In genomic region chr7:112280267-112280666, GRCh38 we compare ENCODE assay signal across 28 cellular contexts.
"Had no signal": no experiment of that assay in that cellular context is flagged by ENCODE, and none has a peak within 500 bp of the region (broad histone marks: within the 10 kb centered on the region; RNA-seq: fewer than 3 reads in every experiment).

No MANE protein-coding gene starts in this region.

- ATAC-seq: activated CD4-positive, alpha-beta T cell treated with anti-CD3 and anti-CD28 coated beads for 36 hours; activated T-cell treated with anti-CD3 and anti-CD28 coated beads, Interleukin-2, amount 50 U/mL, for 72 hours; T-cell had no signal

- H3K27me3 Mint-ChIP-seq: activated CD4-positive, alpha-beta memory T cell treated with anti-CD3 and anti-CD28 coated beads, Interleukin-2, amount 10 ng/mL, durations not matched to agents 7 days and 5 days; activated CD4-positive, alpha-beta T cell treated with anti-CD3 and anti-CD28 coated beads for 36 hours; activated CD4-positive, alpha-beta T cell treated with anti-CD3 and anti-CD28 coated beads, Interleukin-2, amount 10 ng/mL, durations not matched to agents 24 days and 14 days; activated naive CD8-positive, alpha-beta T cell; activated T-cell treated with anti-CD3 and anti-CD28 coated beads, Interleukin-2, amount 50 U/mL, for 24 hours; central memory CD8-positive, alpha-beta T cell; dendritic cell treated with granulocyte-macrophage colony-stimulating factor and Interleukin-4, amounts not matched to agents 40 ng/mL and 50 ng/mL, for 4 days; T-cell had no signal

- H3K9me3 ChIP-seq: esophagus squamous epithelium had no signal

- H3K9me3 Mint-ChIP-seq: activated CD4-positive, alpha-beta memory T cell treated with anti-CD3 and anti-CD28 coated beads, Interleukin-2, amount 10 ng/mL, durations not matched to agents 7 days and 5 days; activated CD4-positive, alpha-beta T cell treated with anti-CD3 and anti-CD28 coated beads, Interleukin-2, amount 10 ng/mL, durations not matched to agents 24 days and 14 days; activated T-cell treated with anti-CD3 and anti-CD28 coated beads, Interleukin-2, amount 50 U/mL, for 24 hours; activated T-cell treated with anti-CD3 and anti-CD28 coated beads, Interleukin-2, amount 50 U/mL, for 72 hours; central memory CD8-positive, alpha-beta T cell; dendritic cell treated with granulocyte-macrophage colony-stimulating factor and Interleukin-4, amounts not matched to agents 40 ng/mL and 50 ng/mL, for 4 days; T-helper 1 cell treated with Interleukin-12 subunit alpha and Interleukin-12 subunit beta and Interleukin-4 antibody, amounts not matched to agents 30 μg/mL and 1 μg/mL, for 36 hours had no signal

- H3K4me1 Mint-ChIP-seq: activated CD4-positive, alpha-beta memory T cell treated with anti-CD3 and anti-CD28 coated beads, Interleukin-2, amount 10 ng/mL, durations not matched to agents 7 days and 5 days; activated CD4-positive, alpha-beta T cell treated with anti-CD3 and anti-CD28 coated beads, Interleukin-2, amount 10 ng/mL, durations not matched to agents 24 days and 14 days had no signal

- H3K4me3 ChIP-seq: coronary artery, dorsolateral prefrontal cortex, esophagus squamous epithelium had no signal

- H3K27ac Mint-ChIP-seq: activated CD4-positive, alpha-beta memory T cell treated with anti-CD3 and anti-CD28 coated beads, Interleukin-2, amount 10 ng/mL, durations not matched to agents 7 days and 5 days; activated CD4-positive, alpha-beta T cell treated with anti-CD3 and anti-CD28 coated beads for 36 hours; activated CD4-positive, alpha-beta T cell treated with anti-CD3 and anti-CD28 coated beads, Interleukin-2, amount 10 ng/mL, durations not matched to agents 24 days and 14 days; activated naive CD8-positive, alpha-beta T cell; activated T-cell treated with anti-CD3 and anti-CD28 coated beads, Interleukin-2, amount 50 U/mL, for 24 hours; activated T-cell treated with anti-CD3 and anti-CD28 coated beads, Interleukin-2, amount 50 U/mL, for 72 hours; dendritic cell treated with granulocyte-macrophage colony-stimulating factor and Interleukin-4, amounts not matched to agents 40 ng/mL and 50 ng/mL, for 4 days; T-cell; T-helper 1 cell treated with Interleukin-12 subunit alpha and Interleukin-12 subunit beta and Interleukin-4 antibody, amounts not matched to agents 30 μg/mL and 1 μg/mL, for 36 hours had no signal

- H3K27ac ChIP-seq: brain microvascular endothelial cell, coronary artery, dorsolateral prefrontal cortex, epithelial cell of prostate, esophagus squamous epithelium, WERI-Rb-1 had no signal

- DNase-seq: activated CD4-positive, alpha-beta memory T cell treated with anti-CD3 and anti-CD28 coated beads, Interleukin-2, amount 10 ng/mL, durations not matched to agents 7 days and 5 days; activated CD4-positive, alpha-beta T cell treated with anti-CD3 and anti-CD28 coated beads for 36 hours; activated CD4-positive, alpha-beta T cell treated with anti-CD3 and anti-CD28 coated beads, Interleukin-2, amount 10 ng/mL, durations not matched to agents 24 days and 14 days; activated CD4-positive, CD25-positive, alpha-beta regulatory T cell; activated CD4-positive, CD25-positive, alpha-beta regulatory T cell treated with anti-CD3 and anti-CD28 coated beads, Interleukin-2, amount 50 U/mL, for 72 hours; activated CD8-positive, alpha-beta memory T cell treated with anti-CD3 and anti-CD28 coated beads, Interleukin-2, amount 50 U/mL, for 48 hours; activated gamma-delta T cell; activated naive CD4-positive, alpha-beta T cell; activated naive CD4-positive, alpha-beta T cell treated with anti-CD3 and anti-CD28 coated beads, Interleukin-2, amount 50 U/mL, for 16 hours; activated T-cell treated with anti-CD3 and anti-CD28 coated beads for 4 hours; activated T-cell treated with anti-CD3 and anti-CD28 coated beads, Interleukin-2, amount 50 U/mL, for 24 hours; activated T-cell treated with anti-CD3 and anti-CD28 coated beads, Interleukin-2, amount 50 U/mL, for 72 hours; amniotic stem cell; anterior cingulate cortex; brain microvascular endothelial cell; dorsolateral prefrontal cortex; esophagus squamous epithelium; foreskin fibroblast; head of caudate nucleus; T-cell; T1000 had no signal

- H3K36me3 ChIP-seq: brain microvascular endothelial cell, esophagus squamous epithelium, WERI-Rb-1 had no signal

- H3K27me3 ChIP-seq: brain microvascular endothelial cell, dorsolateral prefrontal cortex, esophagus squamous epithelium had no signal

- H3K4me3 Mint-ChIP-seq: activated CD4-positive, alpha-beta memory T cell treated with anti-CD3 and anti-CD28 coated beads, Interleukin-2, amount 10 ng/mL, durations not matched to agents 7 days and 5 days; activated CD4-positive, alpha-beta T cell treated with anti-CD3 and anti-CD28 coated beads for 36 hours; activated CD4-positive, alpha-beta T cell treated with anti-CD3 and anti-CD28 coated beads, Interleukin-2, amount 10 ng/mL, durations not matched to agents 24 days and 14 days; activated naive CD8-positive, alpha-beta T cell; activated T-cell treated with anti-CD3 and anti-CD28 coated beads, Interleukin-2, amount 50 U/mL, for 24 hours; activated T-cell treated with anti-CD3 and anti-CD28 coated beads, Interleukin-2, amount 50 U/mL, for 72 hours; central memory CD8-positive, alpha-beta T cell; dendritic cell treated with granulocyte-macrophage colony-stimulating factor and Interleukin-4, amounts not matched to agents 40 ng/mL and 50 ng/mL, for 4 days; T-cell; T-helper 1 cell treated with Interleukin-12 subunit alpha and Interleukin-12 subunit beta and Interleukin-4 antibody, amounts not matched to agents 30 μg/mL and 1 μg/mL, for 36 hours had no signal
